In the genomic region with DNA sequence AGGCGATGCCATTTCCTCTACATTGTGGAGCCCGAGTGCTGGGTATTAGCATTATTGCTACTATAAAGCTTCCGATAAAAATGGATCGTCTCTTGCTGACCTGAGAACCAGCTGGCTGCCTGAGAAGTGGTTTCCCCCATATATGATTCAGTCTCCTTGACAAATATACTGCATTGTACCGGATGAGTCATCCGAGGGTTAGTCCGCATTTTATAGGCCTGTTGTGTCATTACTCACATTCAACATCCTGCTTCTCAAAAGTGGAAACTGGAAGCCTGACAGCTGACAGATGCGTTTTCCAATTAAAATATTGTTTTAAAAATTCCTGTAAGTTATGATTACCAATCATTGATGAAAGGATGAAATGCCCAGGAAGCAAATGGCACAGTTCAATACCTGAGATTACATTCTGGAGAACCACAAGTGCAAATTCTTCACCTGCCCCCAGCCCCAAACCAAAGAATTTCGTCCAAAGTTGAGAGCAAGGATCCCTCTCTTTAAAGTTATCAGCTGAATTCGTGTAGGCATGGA, we compare ENCODE assay signal across 8 cellular contexts.
A peak's percentile ranks its signal among the peaks of the same experiment; 100 is the strongest.
DNase-seq lines count a peak whose midpoint lies in the region; ATAC-seq lines count a peak whose summit lies in the region.

No MANE protein-coding gene starts in this region.

- H3K4me1 ChIP-seq in BLaER1: peaks cover 61% of the 10 kb centered on the region
- H3K4me1 ChIP-seq in esophagus (ENCODE audit: control insufficient read depth in 2 of 2, insufficient read depth in 2 of 2, low read length in 1 of 2): no peaks in the 10 kb centered on the region

- no peaks in the 10 kb centered on the region for H3K36me3 ChIP-seq in BLaER1
- no peaks in the 10 kb centered on the region for H3K36me3 ChIP-seq in esophagus (ENCODE audit: control insufficient read depth in 2 of 2, insufficient read depth in 2 of 2, low read length in 1 of 2)

- no peak overlapping the region for H3K4me3 ChIP-seq in BLaER1
- no peak overlapping the region for H3K4me3 ChIP-seq in esophagus (ENCODE audit: low read depth in 1 of 2, low read length in 2 of 2)

- WGBS in esophagus, 2 donors: 29 to 31% methylated on average over 10 of the region's 10 CpGs

- ATAC-seq in GM18861 (IDR thresholded peaks at IDR 0.05; ENCODE audit: unreplicated experiment): peak; percentile 77
- no peak for ATAC-seq in HG03457 (IDR thresholded peaks at IDR 0.05; ENCODE audit: unreplicated experiment)

- H3K27me3 ChIP-seq in BLaER1: no peaks in the 10 kb centered on the region
- H3K27me3 ChIP-seq in esophagus (ENCODE audit: control insufficient read depth in 1 of 2, insufficient read depth in 2 of 2, low read length in 2 of 2): no peaks in the 10 kb centered on the region

- H3K9ac ChIP-seq in BLaER1: no peak overlapping the region

- H3K27ac ChIP-seq in BLaER1 (no peak overlapping the region), esophagus (ENCODE audit: low read depth in 2 of 2, low read length in 1 of 2) (peak overlapping the region; percentile 57 to 67)

- H4K20me1 ChIP-seq in BLaER1: peaks cover 92% of the 10 kb centered on the region

- H3K9me3 ChIP-seq in BLaER1 (no peaks in the 10 kb centered on the region), esophagus (ENCODE audit: control insufficient read depth in 2 of 2, insufficient read depth in 1 of 2, low read depth in 1 of 2, low read length in 1 of 2) (no peaks in the 10 kb centered on the region)

- peak overlapping the region; percentile 1; the same call in 1 of the 2 replicates for H3K4me2 ChIP-seq in BLaER1

- DNase-seq in HS-5 (ENCODE audit: low read depth) (peak; percentile 95), SHP77 treated with DMSO at 0.1 percent for 48 hours (lab: John Stamatoyannopoulos, UW) (peak; percentile 92), pulmonary artery endothelial cell (ENCODE audit: low read depth, low spot score) (peak; percentile 90), NCI-H1048 (lab: John Stamatoyannopoulos, UW) (no peak)
